In the genomic region with DNA sequence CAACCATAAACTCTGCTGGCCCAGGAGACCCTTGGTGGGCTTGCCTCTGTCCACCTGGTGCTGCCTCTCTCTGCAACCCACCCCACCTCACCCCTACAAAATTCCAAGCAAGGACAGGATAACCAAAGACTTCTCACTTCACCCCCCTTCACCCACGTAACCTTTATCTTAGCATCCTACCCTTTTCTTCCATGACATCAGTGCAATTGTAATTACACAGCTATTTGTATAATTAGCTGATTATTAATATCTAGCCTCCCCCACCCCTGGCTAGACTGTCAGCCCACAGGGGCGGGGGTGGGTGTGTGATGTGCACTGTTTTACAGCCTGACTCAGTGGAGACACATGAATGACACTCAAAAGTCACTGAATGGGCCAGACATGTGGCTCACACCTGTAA, we compare ENCODE assay signal across 9 cellular contexts.
"Had no signal": no experiment of that assay in that cellular context is flagged by ENCODE, and none has a peak within 500 bp of the region (broad histone marks: within the 10 kb centered on the region; RNA-seq: fewer than 3 reads in every experiment).

No MANE protein-coding gene starts in this region.

- H3K4me2 ChIP-seq: KMS-11 had no signal

- DNase-seq: IMR-90, KBM-7, KG1 had no signal

- H3K27ac Mint-ChIP-seq: IgD-negative memory B cell had no signal

- H3K27me3 Mint-ChIP-seq: IgD-negative memory B cell had no signal

- ATAC-seq: HepG2, K562 had no signal

- H3K4me3 Mint-ChIP-seq: IgD-negative memory B cell had no signal

- H3K9ac ChIP-seq: KMS-11 had no signal

- H3K27ac ChIP-seq: HL-60, KMS-11 had no signal

- H3K4me3 ChIP-seq: K562 had no signal

- FAIRE-seq: HepG2, HTR-8/SVneo, K562 had no signal
